16 cellular contexts compared by ENCODE assay signal in genomic region chr22:27089303-27089702, GRCh38.
DNase-seq lines count a peak whose midpoint lies in the region; ATAC-seq lines count a peak whose summit lies in the region.
"Had no signal": no experiment of that assay in that cellular context is flagged by ENCODE, and none has a peak within 500 bp of the region (broad histone marks: within the 10 kb centered on the region; RNA-seq: fewer than 3 reads in every experiment).

No MANE protein-coding gene starts in this region.

- ATAC-seq in GM18511 (IDR thresholded peaks at IDR 0.05; ENCODE audit: unreplicated experiment) = no peak
- ATAC-seq: CD8-positive, alpha-beta T cell; GM23338; HCT116 had no signal

- DNase-seq in NCI-H2171 treated with DMSO at 0.1 percent for 48 hours (lab: John Stamatoyannopoulos, UW) = peak; percentile 53
- DNase-seq in NCI-H2171 (lab: John Stamatoyannopoulos, UW) = no peak
- peak; percentile 38 for DNase-seq in NCI-H1105 (lab: John Stamatoyannopoulos, UW)
- DNase-seq in NCI-H1694 treated with DMSO at 0.1 percent for 48 hours (lab: John Stamatoyannopoulos, UW) = peak; percentile 84
- DNase-seq in islet precursor cell = peak; percentile 27
- DNase-seq in SHP77 (lab: John Stamatoyannopoulos, UW) = no peak
- DNase-seq in dermis blood vessel endothelial cell = no peak
- DNase-seq: Caco-2; CD4-positive, CD25-positive, alpha-beta regulatory T cell; CD8-positive, alpha-beta T cell; DMS153; DND-41; H9 had no signal

Comparison
In these comparisons a context has a peak if more than half of its experiments do, and no peak if none do; other contexts are left out.
1. DNase-seq: peak in NCI-H2171 treated with DMSO at 0.1 percent for 48 hours (single experiment), NCI-H1105 (single experiment), NCI-H1694 treated with DMSO at 0.1 percent for 48 hours (single experiment) and islet precursor cell (single experiment); none in NCI-H2171 (single experiment), SHP77 (0 of 2) and dermis blood vessel endothelial cell (single experiment).